Comparison of ENCODE assay signal across 8 cellular contexts in the genomic region with DNA sequence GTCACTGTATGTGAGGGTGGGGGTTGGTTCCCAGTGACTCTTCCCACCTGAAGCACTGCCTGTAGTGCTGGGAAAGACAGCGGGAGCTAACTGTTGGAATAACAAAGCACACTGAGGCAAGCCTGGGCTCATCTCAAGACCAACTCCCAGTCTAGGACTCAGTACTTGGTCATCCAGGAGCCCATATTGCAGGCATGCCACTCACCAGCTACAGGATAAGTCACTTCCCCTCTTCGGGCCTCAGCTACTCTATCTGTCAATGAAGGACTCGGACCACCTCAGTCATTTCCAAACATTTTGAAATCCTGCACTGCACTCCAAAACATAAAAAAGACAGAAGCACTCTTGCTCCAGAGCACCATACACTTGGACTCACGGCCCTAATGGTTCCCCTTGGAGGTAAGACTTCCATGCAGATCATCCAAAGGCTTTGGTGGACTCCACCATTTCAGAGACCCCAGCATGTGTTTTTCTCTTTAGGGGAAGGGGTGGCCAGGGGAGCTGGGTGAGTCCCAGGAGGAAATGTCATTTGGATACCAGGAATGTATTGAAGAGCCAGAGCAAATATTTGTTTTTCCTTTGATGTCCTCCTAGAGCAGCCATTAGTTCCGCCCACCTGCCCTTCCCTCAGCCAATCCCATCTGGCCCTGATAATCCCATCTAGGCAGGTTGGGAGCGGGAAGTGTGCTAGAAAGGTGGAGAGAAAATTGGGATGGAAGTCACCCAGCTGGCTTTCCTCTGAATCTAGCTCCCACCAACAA. TPM values are rescaled to one million over a fixed set of nuclear protein-coding genes. Genes with fewer than 3 reads are reported as not detected.
A peak's percentile ranks its signal among the peaks of the same experiment; 100 is the strongest.
DNase-seq lines count a peak whose midpoint lies in the region; ATAC-seq and TF ChIP-seq lines count a peak whose summit lies in the region.

No MANE protein-coding gene starts in this region.

- H3K9ac ChIP-seq in ES-I3 (ENCODE audit: low read depth, low read length), result peak overlapping the region; percentile 43; the same call in 1 of the 2 replicates

- peak overlapping the region; percentile 98 for H3K27ac ChIP-seq in neutrophil

- peak; percentile 89 for DNase-seq in NCI-H345 treated with DMSO at 0.1 percent for 48 hours (lab: John Stamatoyannopoulos, UW; ENCODE audit: unreplicated experiment)
- DNase-seq in dermis blood vessel endothelial cell, result peak; percentile 21
- DNase-seq in SK-N-DZ (ENCODE audit: low spot score), result no peak

- ATAC-seq in GM18870 (IDR thresholded peaks at IDR 0.05; ENCODE audit: unreplicated experiment) (no peak), GM18520 (IDR thresholded peaks at IDR 0.05; ENCODE audit: unreplicated experiment) (no peak), GM19463 (IDR thresholded peaks at IDR 0.05; ENCODE audit: unreplicated experiment) (no peak)

- H3K36me3 ChIP-seq in ES-I3 (ENCODE audit: insufficient read depth, low read length) (peaks cover 3% of the 10 kb centered on the region; the same call in 1 of the 2 replicates), neutrophil (peaks cover 39% of the 10 kb centered on the region)

- H3K9me3 ChIP-seq in ES-I3 (ENCODE audit: control insufficient read depth, insufficient read depth, low read length) (no peaks in the 10 kb centered on the region), neutrophil (no peaks in the 10 kb centered on the region)

- H3K4me1 ChIP-seq in ES-I3 (ENCODE audit: insufficient read depth, low read length) (peaks cover 55% of the 10 kb centered on the region), neutrophil (ENCODE audit: control insufficient read depth in 1 of 2, insufficient read depth in 1 of 2, low read depth in 1 of 2, low read length in 1 of 2) (peaks cover 63 to 78% of the 10 kb centered on the region in 2 experiments)

- no peaks in the 10 kb centered on the region for H3K27me3 ChIP-seq in neutrophil

- no peak for TF ChIP-seq CTCF in neutrophil (IDR thresholded peaks at IDR 0.05)

- H3K4me3 ChIP-seq in neutrophil (ENCODE audit: low read depth in 1 of 2, low read length in 1 of 2), result peak overlapping the region; percentile 98 to 99

RNA-seq across cellular contexts. Expression of gene NUAK2, which starts 3.1 kb away (rescaled TPM):
- total RNA-seq in dermis blood vessel endothelial cell, result 4.6 and 5.0 TPM in 2 replicates
- 1.3 and 1.6 TPM in 2 replicates for polyA plus RNA-seq in SK-N-DZ (2014; cell fraction: cytosol; rRNA removed)
- polyA plus RNA-seq in SK-N-DZ (2014; cell fraction: nucleus; rRNA removed), result 0.13 and 0.60 TPM in 2 replicates

RNA-seq across cellular contexts. Expression of gene KLHDC8A, which starts 38.3 kb away (rescaled TPM):
- not detected in 2 replicates for total RNA-seq in dermis blood vessel endothelial cell
- polyA plus RNA-seq in SK-N-DZ (2014; cell fraction: cytosol; rRNA removed), result 1.4 and 1.8 TPM in 2 replicates
- polyA plus RNA-seq in SK-N-DZ (2014; cell fraction: nucleus; rRNA removed), result 0.33 and 0.57 TPM in 2 replicates
